In the genomic region with DNA sequence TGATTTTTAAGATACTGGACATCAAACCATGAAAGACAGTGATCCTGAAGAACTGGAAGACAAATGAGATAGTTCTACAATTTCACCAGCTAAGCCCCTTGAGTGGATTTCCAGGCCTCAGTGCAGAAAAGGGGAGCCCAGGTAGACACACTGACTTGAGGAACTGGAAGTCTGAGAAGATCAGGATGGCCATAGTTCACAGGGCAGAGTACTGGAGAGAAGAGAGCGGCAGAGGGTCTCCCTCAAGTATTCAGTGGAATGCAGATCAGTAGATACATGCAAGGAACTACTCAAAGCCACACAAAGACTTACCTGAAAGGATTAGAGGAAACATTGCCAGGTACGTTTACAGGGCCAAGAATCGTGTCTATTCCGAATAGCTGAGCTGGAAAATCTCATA, we compare ENCODE assay signal across 31 cellular contexts.
"Had no signal": no experiment of that assay in that cellular context is flagged by ENCODE, and none has a peak within 500 bp of the region (broad histone marks: within the 10 kb centered on the region; RNA-seq: fewer than 3 reads in every experiment).

No MANE protein-coding gene starts in this region.

- H3K4me3 ChIP-seq: pancreas, psoas muscle, right lobe of liver, sigmoid colon, smooth muscle cell, spleen, suprapubic skin, testis, tibial artery, transverse colon, upper lobe of right lung, uterus had no signal

- H3K4me2 ChIP-seq: smooth muscle cell had no signal

- H3K36me3 Mint-ChIP-seq: stimulated activated memory B cell treated with anti-CD40 and anti-IgM and Interleukin-4, amounts not matched to agents 10 μg/mL and 1 μg/mL and 100 μg/mL, for 72 hours; type B pancreatic cell had no signal

- DNase-seq: naive thymus-derived CD8-positive, alpha-beta T cell; nephron progenitor cell; nucleus accumbens; pancreas; psoas muscle; right cardiac atrium; right lobe of liver; sigmoid colon; spleen; stimulated activated CD4-positive, alpha-beta T cell treated with anti-CD3 and anti-CD28 coated beads, Interleukin-12 subunit alpha, Interleukin-12 subunit beta, amount 100 ng/mL, for 4 hours; stimulated activated CD4-positive, alpha-beta T cell treated with anti-CD3 and anti-CD28 coated beads, Interleukin-1b, Interleukin-23, amount 100 ng/mL, for 48 hours; stimulated activated CD4-positive, alpha-beta T cell treated with anti-CD3 and anti-CD28 coated beads, Interleukin-4, amount 100 ng/mL, for 1 hour; stimulated activated CD4-positive, alpha-beta T cell treated with anti-CD3 and anti-CD28 coated beads, Interleukin-4, amount 100 ng/mL, for 4 hours; stimulated activated CD8-positive, alpha-beta memory T cell treated with anti-CD3 and anti-CD28 coated beads, Interleukin-4, amount 100 ng/mL, for 48 hours; stimulated activated naive CD4-positive, alpha-beta T cell; stimulated activated naive CD8-positive, alpha-beta T cell treated with anti-CD3 and anti-CD28 coated beads, Interleukin-15, amount 100 ng/mL, for 72 hours; stimulated activated naive CD8-positive, alpha-beta T cell treated with anti-CD3 and anti-CD28 coated beads, Interleukin-15, Interleukin-2, amounts not matched to agents 100 U/mL and 50 U/mL, for 24 hours; substantia nigra; testis; tibial artery; transverse colon; upper lobe of right lung; uterus had no signal

- H3K4me3 Mint-ChIP-seq: naive thymus-derived CD8-positive, alpha-beta T cell; natural killer cell treated with Interleukin-12 subunit alpha and Interleukin-12 subunit beta and Interleukin-15 and Interleukin-18, amount 100 ng/mL, for 72 hours; nephron progenitor cell; neural crest cell; stimulated activated memory B cell treated with anti-CD40 and anti-IgM and Interleukin-4, amounts not matched to agents 10 μg/mL and 1 μg/mL and 100 μg/mL, for 72 hours; stimulated activated naive CD8-positive, alpha-beta T cell treated with anti-CD3 and anti-CD28 coated beads, Interleukin-15, amount 100 ng/mL, for 72 hours; type B pancreatic cell had no signal

- H3K9me3 Mint-ChIP-seq: neural crest cell, type B pancreatic cell had no signal

- H3K27ac ChIP-seq: neutrophil, pancreas, psoas muscle, right lobe of liver, sigmoid colon, spleen, suprapubic skin, testis, tibial artery, transverse colon, upper lobe of right lung, uterus had no signal

- ATAC-seq: naive thymus-derived CD8-positive, alpha-beta T cell; natural killer cell treated with Interleukin-12 subunit alpha and Interleukin-12 subunit beta and Interleukin-15 and Interleukin-18, amount 100 ng/mL, for 72 hours; pancreas; psoas muscle; right cardiac atrium; right lobe of liver; stimulated activated memory B cell treated with anti-CD40 and anti-IgM and Interleukin-4, amounts not matched to agents 10 μg/mL and 1 μg/mL and 100 μg/mL, for 72 hours; stimulated activated naive CD8-positive, alpha-beta T cell treated with anti-CD3 and anti-CD28 coated beads, Interleukin-15, amount 100 ng/mL, for 72 hours; stimulated activated naive CD8-positive, alpha-beta T cell treated with anti-CD3 and anti-CD28 coated beads, Interleukin-15, Interleukin-2, amounts not matched to agents 100 U/mL and 50 U/mL, for 24 hours; upper lobe of right lung had no signal

- H3K27ac Mint-ChIP-seq: naive thymus-derived CD8-positive, alpha-beta T cell; natural killer cell treated with Interleukin-12 subunit alpha and Interleukin-12 subunit beta and Interleukin-15 and Interleukin-18, amount 100 ng/mL, for 72 hours; nephron progenitor cell; progenitor cell of endocrine pancreas; stimulated activated memory B cell treated with anti-CD40 and anti-IgM and Interleukin-4, amounts not matched to agents 10 μg/mL and 1 μg/mL and 100 μg/mL, for 72 hours; stimulated activated naive CD8-positive, alpha-beta T cell treated with anti-CD3 and anti-CD28 coated beads, Interleukin-15, amount 100 ng/mL, for 72 hours; type B pancreatic cell had no signal

- H3K36me3 ChIP-seq: neutrophil, pancreas, right lobe of liver, sigmoid colon, spleen, suprapubic skin, tibial artery, transverse colon, upper lobe of right lung, uterus had no signal

- FAIRE-seq: pancreas had no signal

- H3K4me1 ChIP-seq: pancreas, psoas muscle, right lobe of liver, sigmoid colon, spleen, suprapubic skin, testis, tibial artery, transverse colon, upper lobe of right lung, uterus had no signal

- H3K9me3 ChIP-seq: neutrophil, pancreas, right lobe of liver, suprapubic skin, testis, upper lobe of right lung, uterus had no signal

- H3K27me3 ChIP-seq: neutrophil, pancreas, right lobe of liver, testis, upper lobe of right lung, uterus had no signal

- H3K4me1 Mint-ChIP-seq: naive thymus-derived CD8-positive, alpha-beta T cell; neural crest cell; stimulated activated memory B cell treated with anti-CD40 and anti-IgM and Interleukin-4, amounts not matched to agents 10 μg/mL and 1 μg/mL and 100 μg/mL, for 72 hours; stimulated activated naive CD8-positive, alpha-beta T cell treated with anti-CD3 and anti-CD28 coated beads, Interleukin-15, amount 100 ng/mL, for 72 hours had no signal

- H3K27me3 Mint-ChIP-seq: progenitor cell of endocrine pancreas had no signal
